9 cellular contexts compared by ENCODE assay signal in genomic region chr6:35294308-35294945, GRCh38. TPM values are rescaled to one million over a fixed set of nuclear protein-coding genes. Genes with fewer than 3 reads are reported as not detected.
DNase-seq lines count a peak whose midpoint lies in the region; ATAC-seq, FAIRE-seq and TF ChIP-seq lines count a peak whose summit lies in the region.
"Had no signal": no experiment of that assay in that cellular context is flagged by ENCODE, and none has a peak within 500 bp of the region (broad histone marks: within the 10 kb centered on the region; RNA-seq: fewer than 3 reads in every experiment).

No MANE protein-coding gene starts in this region.

- no peaks in the 10 kb centered on the region for H3K27me3 ChIP-seq in IMR-90 (ENCODE audit: control insufficient read depth, insufficient read depth, low read length)

- H3K9ac ChIP-seq in IMR-90 (ENCODE audit: low read depth, low read length) = no peak overlapping the region
- no peak overlapping the region for H3K9ac ChIP-seq in kidney (ENCODE audit: low read length in 2 of 2)

- no peaks in the 10 kb centered on the region for H3K4me1 Mint-ChIP-seq in brain

- POLR2A ChIA-PET in IMR-90 (lab: Charles Lee; ENCODE audit: unreplicated experiment) = no interaction called here

- H3K36me3 ChIP-seq in IMR-90 (ENCODE audit: control insufficient read depth, insufficient read depth, low read length) (peaks cover 57% of the 10 kb centered on the region), kidney (ENCODE audit: control insufficient read depth in 1 of 2, insufficient read depth in 2 of 2, low read length in 2 of 2) (peaks cover 23 to 35% of the 10 kb centered on the region in 2 donors)

- H2AK5ac ChIP-seq in IMR-90 (ENCODE audit: low read depth, low read length) = no peak overlapping the region

- H2BK20ac ChIP-seq in IMR-90 (ENCODE audit: low read depth, low read length) = no peak overlapping the region

- no peak overlapping the region for H4K91ac ChIP-seq in IMR-90 (ENCODE audit: insufficient read depth, low read depth, low read length)

- no peak overlapping the region for H3K4me3 Mint-ChIP-seq in brain
- H3K4me3 Mint-ChIP-seq: T-helper 1 cell treated with Interleukin-12 subunit alpha and Interleukin-12 subunit beta and Interleukin-4 antibody, amounts not matched to agents 30 μg/mL and 1 μg/mL, for 36 hours had no signal

- no peak overlapping the region for H2BK5ac ChIP-seq in IMR-90 (ENCODE audit: low read depth, low read length, poor library complexity, severe bottlenecking)

- H3K36me3 Mint-ChIP-seq in brain = peaks cover 27% of the 10 kb centered on the region

- H3K9me3 ChIP-seq in IMR-90 (ENCODE audit: control insufficient read depth, insufficient read depth, low read length) (no peaks in the 10 kb centered on the region), kidney (ENCODE audit: control insufficient read depth in 1 of 2, low read length in 2 of 2) (no peaks in the 10 kb centered on the region)

- H3K4me3 ChIP-seq in IMR-90 (ENCODE audit: insufficient read depth, low read depth, low read length) (no peak overlapping the region), kidney (ENCODE audit: low read length in 2 of 2) (no peak overlapping the region)

- 72% methylated on average over 5 of the region's 10 CpGs; no CpG with 5 or more reads in 1 of the 2 experiments for WGBS in IMR-90 (ENCODE audit: extremely low coverage in 2 of 2, insufficient read length in 1 of 2), 2 experiments

- peak; percentile 71 for TF ChIP-seq RAD21 in IMR-90 (IDR thresholded peaks at IDR 0.05; ENCODE audit: low read length)

- no peak overlapping the region for H3K14ac ChIP-seq in IMR-90 (replicated peaks; ENCODE audit: low read depth, low read length)

- ATAC-seq in IMR-90 (ENCODE audit: low read depth) (peak; percentile 49), HG03196 (IDR thresholded peaks at IDR 0.05; ENCODE audit: unreplicated experiment) (no peak)

- no peak overlapping the region for H4K5ac ChIP-seq in IMR-90 (ENCODE audit: low read depth, low read length)

- H3K9me1 ChIP-seq in IMR-90 (ENCODE audit: insufficient read depth, low read length) = peaks cover 4% of the 10 kb centered on the region; the same call in 1 of the 2 replicates

- intact Hi-C loops in IMR-90 (cut with micrococcal nuclease) (no loop called here), kidney (cut with DNase I) (no loop called here)

- H2BK15ac ChIP-seq in IMR-90 (ENCODE audit: low read depth, low read length) = no peak overlapping the region

- in situ Hi-C loops in IMR-90 (cut with MboI; ENCODE audit: low sequenced_read_pairs) = no loop called here
- in situ Hi-C loops in SK-MEL-5 (cut with HindIII; ENCODE audit: low pct_unique_long_range_greater_than_20kb, low sequenced_read_pairs) = no loop called here

- H3K18ac ChIP-seq in IMR-90 (ENCODE audit: low read depth, low read length) = no peak overlapping the region

- no peak overlapping the region for H4K8ac ChIP-seq in IMR-90 (ENCODE audit: low read depth in 2 of 2, low read length in 2 of 2)

- H3K4me1 ChIP-seq in IMR-90 (ENCODE audit: control insufficient read depth, insufficient read depth, low read length) (peaks cover 4% of the 10 kb centered on the region; the same call in 1 of the 2 replicates), kidney (ENCODE audit: control insufficient read depth in 1 of 2, insufficient read depth in 1 of 2, low read depth in 1 of 2, low read length in 2 of 2) (peaks cover 0 to 10% of the 10 kb centered on the region in 2 donors)

- H4K20me1 ChIP-seq in IMR-90 (ENCODE audit: insufficient read depth, low read length) = no peaks in the 10 kb centered on the region

- no peak overlapping the region for H3K56ac ChIP-seq in IMR-90 (ENCODE audit: extremely low read depth, insufficient read depth, low read length)

- no peak overlapping the region for H3K27ac ChIP-seq in IMR-90 (ENCODE audit: insufficient read depth, low read length)
- no peak overlapping the region for H3K27ac ChIP-seq in kidney (ENCODE audit: low read depth in 2 of 2, low read length in 2 of 2)

- DNase-seq in D721Med (ENCODE audit: insufficient read length, low spot score) (peak; percentile 63), IMR-90 (peak; percentile 38), SK-MEL-5 (ENCODE audit: low read depth, low spot score) (peak; percentile 52), kidney (no peak), superior temporal gyrus (ENCODE audit: extremely low spot score) (peak; percentile 58), NCI-H226 (no peak)

- dilution Hi-C loops in IMR-90 (cut with HindIII; ENCODE audit: low sequenced_read_pairs, unreplicated experiment) = no loop called here

- no peak overlapping the region for H3K4ac ChIP-seq in IMR-90 (ENCODE audit: low read depth, low read length)

- H3K27ac Mint-ChIP-seq in brain = no peak overlapping the region
- H3K27ac Mint-ChIP-seq: T-helper 1 cell treated with Interleukin-12 subunit alpha and Interleukin-12 subunit beta and Interleukin-4 antibody, amounts not matched to agents 30 μg/mL and 1 μg/mL, for 36 hours had no signal

- TF ChIP-seq CTCF in D721Med (IDR thresholded peaks at IDR 0.05; ENCODE audit: insufficient read depth, missing control alignments) (peak; percentile 83), IMR-90 (conservative IDR thresholded peaks at IDR 0.05; ENCODE audit: low read depth, low read length) (peak; percentile 63), brain (conservative IDR thresholded peaks at IDR 0.05) (peak; percentile 67 to 77), kidney (IDR thresholded peaks at IDR 0.05; ENCODE audit: borderline replicate concordance, extremely low read depth, insufficient read depth) (peak; percentile 69)

- no TSS peak for BruUV-seq in IMR-90 (replicated peaks; lab: Mats Ljungman, UMichigan)

- no peaks in the 10 kb centered on the region for H3K9me3 Mint-ChIP-seq in brain
- H3K9me3 Mint-ChIP-seq: T-helper 1 cell treated with Interleukin-12 subunit alpha and Interleukin-12 subunit beta and Interleukin-4 antibody, amounts not matched to agents 30 μg/mL and 1 μg/mL, for 36 hours had no signal

- no peaks in the 10 kb centered on the region for H3K27me3 Mint-ChIP-seq in brain

- TF ChIP-seq POLR2A in IMR-90 (IDR thresholded peaks at IDR 0.05; ENCODE audit: low read depth, low read length) = no peak

- FAIRE-seq in D721Med (lab: Jason Lieb, UNC) (no peak), kidney (lab: Jason Lieb, UNC) (no peak)

- H3K23ac ChIP-seq in IMR-90 (ENCODE audit: low read depth, low read length) = no peak overlapping the region

- H2AFZ ChIP-seq in IMR-90 (replicated peaks; ENCODE audit: low read length, poor library complexity) = no peak overlapping the region

- H2AK9ac ChIP-seq in IMR-90 (replicated peaks; ENCODE audit: low read depth, low read length, poor library complexity) = no peak overlapping the region

- no peaks in the 10 kb centered on the region for H3K79me1 ChIP-seq in IMR-90 (ENCODE audit: low read depth in 1 of 2, low read length in 2 of 2)

- H2BK120ac ChIP-seq in IMR-90 (ENCODE audit: low read depth, low read length) = no peak overlapping the region

- no peak overlapping the region for H3K4me2 ChIP-seq in IMR-90 (ENCODE audit: low read depth, low read length)

- CTCF ChIA-PET in IMR-90 (lab: Yijun Ruan, JAX) = interaction anchor here (1.2 to 1.3 kb wide), 2 partner anchors 21 to 33 kb away, joined by 3 read pairs; no protein-coding TSS in a partner anchor

TF ChIP-seq in IMR-90, 13 proteins besides CTCF, POLR2A, EP300 and RAD21:
- TF ChIP-seq SMC3 (IDR thresholded peaks at IDR 0.05; ENCODE audit: low read depth, low read length) = peak; percentile 47; the same call in 1 of the 2 replicates
- TF ChIP-seq NFE2L2 (IDR thresholded peaks at IDR 0.05; ENCODE audit: low read depth, low read length) = no peak

RNA-seq across cellular contexts. Expression of gene DEF6, which starts 3.2 kb away (rescaled TPM):
- 1.9 and 2.5 TPM in 2 replicates for total RNA-seq in IMR-90 (2012; rRNA removed)
- polyA plus RNA-seq in IMR-90 (2012; rRNA removed) = 4.1 and 4.2 TPM in 2 replicates
- 1.6 and 3.0 TPM in 2 replicates for polyA plus RNA-seq in IMR-90 (2012; cell fraction: cytosol; rRNA removed)
- 13.7 and 15.7 TPM in 2 replicates for polyA plus RNA-seq in IMR-90 (2012; cell fraction: nucleus; rRNA removed; ENCODE audit: low replicate concordance)
- total RNA-seq in SK-MEL-5 (2014; rRNA removed; shearing (Covaris generic)) = 0.45 and 0.71 TPM in 2 replicates
- polyA plus RNA-seq in SK-MEL-5 (2015; cell fraction: cytosol; rRNA removed) = 0.45 and 0.58 TPM in 2 replicates
- 0.74 and 1.2 TPM in 2 replicates for polyA plus RNA-seq in SK-MEL-5 (2015; cell fraction: nucleus; rRNA removed)
- 4.7 TPM for polyA plus RNA-seq in brain (ENCODE audit: insufficient read depth, low read depth, low replicate concordance)
- 16.3 TPM for total RNA-seq in kidney
- 2.7 TPM for polyA plus RNA-seq in kidney (ENCODE audit: insufficient read depth, low read depth, low replicate concordance)

RNA-seq across cellular contexts. Expression of gene ZNF76, which starts 34.9 kb away (rescaled TPM):
- 15.3 and 19.9 TPM in 2 replicates for total RNA-seq in IMR-90 (2012; rRNA removed)
- 21.1 and 22.5 TPM in 2 replicates for polyA plus RNA-seq in IMR-90 (2012; rRNA removed)
- polyA plus RNA-seq in IMR-90 (2012; cell fraction: cytosol; rRNA removed) = 13.4 and 13.9 TPM in 2 replicates
- 87.4 and 150 TPM in 2 replicates for polyA plus RNA-seq in IMR-90 (2012; cell fraction: nucleus; rRNA removed; ENCODE audit: low replicate concordance)
- 10.0 and 12.9 TPM in 2 replicates for total RNA-seq in SK-MEL-5 (2014; rRNA removed; shearing (Covaris generic))
- polyA plus RNA-seq in SK-MEL-5 (2015; cell fraction: cytosol; rRNA removed) = 20.1 and 26.8 TPM in 2 replicates
- 101 and 154 TPM in 2 replicates for polyA plus RNA-seq in SK-MEL-5 (2015; cell fraction: nucleus; rRNA removed)
- polyA plus RNA-seq in brain (ENCODE audit: insufficient read depth, low read depth, low replicate concordance) = 43.0 TPM
- 49.2 TPM for total RNA-seq in kidney
- 29.1 TPM for polyA plus RNA-seq in kidney (ENCODE audit: insufficient read depth, low read depth, low replicate concordance)

RNA-seq across cellular contexts. Expression of gene PPARD, which starts 47.9 kb away (rescaled TPM):
- total RNA-seq in IMR-90 (2012; rRNA removed) = 10.0 and 10.4 TPM in 2 replicates
- 69.0 and 78.3 TPM in 2 replicates for polyA plus RNA-seq in IMR-90 (2012; rRNA removed)
- 29.4 and 63.1 TPM in 2 replicates for polyA plus RNA-seq in IMR-90 (2012; cell fraction: cytosol; rRNA removed)
- 86.7 and 158 TPM in 2 replicates for polyA plus RNA-seq in IMR-90 (2012; cell fraction: nucleus; rRNA removed; ENCODE audit: low replicate concordance)
- 2.9 and 3.6 TPM in 2 replicates for total RNA-seq in SK-MEL-5 (2014; rRNA removed; shearing (Covaris generic))
- polyA plus RNA-seq in SK-MEL-5 (2015; cell fraction: cytosol; rRNA removed) = 16.6 and 18.5 TPM in 2 replicates
- 21.2 and 30.1 TPM in 2 replicates for polyA plus RNA-seq in SK-MEL-5 (2015; cell fraction: nucleus; rRNA removed)
- polyA plus RNA-seq in brain (ENCODE audit: insufficient read depth, low read depth, low replicate concordance) = 17.9 TPM
- 24.4 TPM for total RNA-seq in kidney
- polyA plus RNA-seq in kidney (ENCODE audit: insufficient read depth, low read depth, low replicate concordance) = 13.2 TPM

Comparison
In these comparisons a context has a peak if more than half of its experiments do, and no peak if none do; other contexts are left out.
1. DNase-seq: peak in D721Med (single experiment), IMR-90 (single experiment), SK-MEL-5 (single experiment) and superior temporal gyrus (single experiment); none in kidney (single experiment) and NCI-H226 (single experiment).
2. Peak in every context shown above with its lines, with median percentiles within 50 percentile points of each other: CTCF ChIP-seq.